In the genomic region with DNA sequence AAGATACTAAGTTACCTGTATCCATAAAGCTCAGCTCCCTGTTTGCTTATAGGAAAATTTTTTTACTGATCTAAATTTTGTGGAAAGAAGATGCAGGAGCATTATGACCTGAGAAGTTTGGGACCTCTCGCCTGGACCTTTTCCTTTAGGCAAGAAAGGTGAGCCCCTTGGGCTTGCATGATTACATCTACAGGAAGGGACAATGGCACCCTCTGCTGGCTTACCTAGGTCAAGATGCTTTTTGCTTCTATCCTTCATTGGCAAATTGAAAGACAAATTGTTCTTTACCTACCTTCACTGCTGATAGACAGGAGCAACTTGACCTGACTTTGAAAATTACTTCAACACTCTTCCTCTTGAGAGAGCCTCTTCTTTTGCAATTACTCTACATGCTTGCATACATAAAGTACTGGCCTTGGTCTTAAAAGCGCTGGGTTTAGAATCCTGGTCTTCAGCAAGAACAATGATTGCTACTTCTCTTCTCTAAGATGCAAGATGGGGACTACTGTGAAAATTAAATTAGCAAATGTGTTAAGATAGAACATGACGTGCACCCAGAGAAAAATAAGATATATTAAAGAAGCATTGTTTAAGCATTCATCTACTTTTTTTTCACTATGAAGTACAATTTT, we compare ENCODE assay signal across 9 cellular contexts.
DNase-seq lines count a peak whose midpoint lies in the region; ATAC-seq, FAIRE-seq and TF ChIP-seq lines count a peak whose summit lies in the region.
"Had no signal": no experiment of that assay in that cellular context is flagged by ENCODE, and none has a peak within 500 bp of the region (broad histone marks: within the 10 kb centered on the region; RNA-seq: fewer than 3 reads in every experiment).

No MANE protein-coding gene starts in this region.

- H3K9me3 ChIP-seq in astrocyte (ENCODE audit: insufficient read depth, low read depth, low read length) = no peaks in the 10 kb centered on the region

- no peaks in the 10 kb centered on the region for H3K27me3 Mint-ChIP-seq in astrocyte (ENCODE audit: low read depth, unreplicated experiment)

- H3K4me1 ChIP-seq in astrocyte (ENCODE audit: insufficient read depth, low read length) = peaks cover 5% of the 10 kb centered on the region

- peaks cover 2% of the 10 kb centered on the region for H3K4me1 Mint-ChIP-seq in astrocyte (ENCODE audit: low read depth, unreplicated experiment)

- TF ChIP-seq CTCF in astrocyte (IDR thresholded peaks at IDR 0.05; ENCODE audit: insufficient read depth, low read depth, low read length) (peak; percentile 75), omental fat pad (IDR thresholded peaks at IDR 0.05) (no peak)

- in situ Hi-C loops in ACHN (cut with HindIII; ENCODE audit: low pct_ligation_motif_present, low pct_unique_long_range_greater_than_20kb, low sequenced_read_pairs) = no loop called here

- H3K27ac Mint-ChIP-seq in astrocyte (ENCODE audit: unreplicated experiment) = no peak overlapping the region

- no peaks in the 10 kb centered on the region for H3K9me3 Mint-ChIP-seq in astrocyte (ENCODE audit: unreplicated experiment)

- H3K4me3 ChIP-seq in astrocyte (ENCODE audit: insufficient read depth, low read depth, low read length) = no peak overlapping the region

- H3K4me3 Mint-ChIP-seq in astrocyte (ENCODE audit: unreplicated experiment) = no peak overlapping the region

- H3K36me3 Mint-ChIP-seq in astrocyte (ENCODE audit: low read depth, unreplicated experiment) = no peaks in the 10 kb centered on the region

- no peak overlapping the region for H3K27ac ChIP-seq in astrocyte (ENCODE audit: low read depth, low read length)
- H3K27ac ChIP-seq: epithelial cell of prostate had no signal

- H3K9ac ChIP-seq in astrocyte (ENCODE audit: low read length) = no peak overlapping the region

- ATAC-seq in GM18498 (IDR thresholded peaks at IDR 0.05; ENCODE audit: unreplicated experiment) (peak; percentile 71), omental fat pad (ENCODE audit: low FRiP score) (no peak), HG03025 (IDR thresholded peaks at IDR 0.05; ENCODE audit: low FRiP score, unreplicated experiment) (no peak)

- H3K27me3 ChIP-seq in astrocyte (ENCODE audit: insufficient read depth, low read length) = no peaks in the 10 kb centered on the region

- DNase-seq in ACHN (peak; percentile 30), NAMALWA (ENCODE audit: low spot score) (peak; percentile 56), astrocyte (ENCODE audit: low read depth) (peak; percentile 12), kidney tubule cell (ENCODE audit: low spot score) (peak; percentile 39), omental fat pad (ENCODE audit: low spot score) (no peak)
- DNase-seq in stimulated activated CD4-positive, alpha-beta T cell treated with anti-CD3 and anti-CD28 coated beads, Interleukin-2, amount 100 ng/mL, for 48 hours = no peak

- no peak overlapping the region for H2AFZ ChIP-seq in astrocyte (ENCODE audit: low read depth, low read length)

- H3K36me3 ChIP-seq in astrocyte (ENCODE audit: insufficient read depth, low read length) = no peaks in the 10 kb centered on the region

- no peak overlapping the region for H3K4me2 ChIP-seq in astrocyte (ENCODE audit: low read length)

- no peaks in the 10 kb centered on the region for H3K79me2 ChIP-seq in astrocyte (ENCODE audit: insufficient read depth, low read length)

- H4K20me1 ChIP-seq in astrocyte (ENCODE audit: insufficient read depth, low read length) = no peaks in the 10 kb centered on the region

- no peak for FAIRE-seq in astrocyte (lab: Jason Lieb, UNC)

Comparison
In these comparisons a context has a peak if more than half of its experiments do, and no peak if none do; other contexts are left out.
1. DNase-seq: peak in ACHN (single experiment), NAMALWA (single experiment), astrocyte (single experiment) and kidney tubule cell (single experiment); none in omental fat pad (single experiment) and stimulated activated CD4-positive, alpha-beta T cell treated with anti-CD3 and anti-CD28 coated beads, Interleukin-2, amount 100 ng/mL, for 48 hours (0 of 2).